8 cellular contexts compared by ENCODE assay signal in genomic region chr17:76527430-76528111, GRCh38. TPM values are rescaled to one million over a fixed set of nuclear protein-coding genes. Genes with fewer than 3 reads are reported as not detected.
DNase-seq lines count a peak whose midpoint lies in the region; ATAC-seq and TF ChIP-seq lines count a peak whose summit lies in the region.

No MANE protein-coding gene starts in this region.

- DNase-seq in activated gamma-delta T cell treated with Interleukin-2 at 50 U/mL for 16 hours (peak; percentile 63), activated gamma-delta T cell (lab: John Stamatoyannopoulos, UW) (no peak), OCI-LY7 (ENCODE audit: low spot score) (peak; percentile 92), body of pancreas (peak in 3 of 4 donors; percentile 34 to 40 (median 39)), left kidney (ENCODE audit: low read depth, low spot score) (peak; percentile 86), testis (peak; percentile 64), NCI-H187 treated with DMSO at 0.1 percent for 48 hours (lab: John Stamatoyannopoulos, UW) (no peak), NCI-H1436 treated with DMSO at 0.1 percent for 48 hours (lab: John Stamatoyannopoulos, UW) (no peak)

- H3K9me3 ChIP-seq in OCI-LY7 (ENCODE audit: low read length) (no peaks in the 10 kb centered on the region), body of pancreas (no peaks in the 10 kb centered on the region), testis (no peaks in the 10 kb centered on the region)

- H3K27ac ChIP-seq in OCI-LY7 (ENCODE audit: low read depth, low read length, poor library complexity, severe bottlenecking) (peak overlapping the region; percentile 94), body of pancreas (peak overlapping the region in 3 of 4 donors; percentile 52 to 76 (median 56)), testis (peak overlapping the region; percentile 75 to 96)

- no TSS peak for BruUV-seq in OCI-LY7 (replicated peaks; lab: Mats Ljungman, UMichigan)

- CTCF ChIA-PET in OCI-LY7 (lab: Charles Lee; ENCODE audit: unreplicated experiment), result interaction anchor here (0.7 to 1.8 kb wide), 6 partner anchors 18 to 181 kb away, joined by 3 to 7 read pairs (median 4); no protein-coding TSS in a partner anchor

- H3K36me3 ChIP-seq in OCI-LY7 (ENCODE audit: insufficient read depth, low read length), result no peaks in the 10 kb centered on the region
- no peaks in the 10 kb centered on the region for H3K36me3 ChIP-seq in body of pancreas (replicated peaks in 1 of 2; ENCODE audit: insufficient read depth in 1 of 2, low read depth in 2 of 2)
- no peaks in the 10 kb centered on the region for H3K36me3 ChIP-seq in testis (ENCODE audit: low read depth, missing control alignments)

- H3K79me2 ChIP-seq in OCI-LY7 (ENCODE audit: insufficient read depth, low read depth, low read length), result no peaks in the 10 kb centered on the region

- peak overlapping the region; percentile 84 for H3K4me2 ChIP-seq in OCI-LY7 (ENCODE audit: low read length)

- peaks cover 52% of the 10 kb centered on the region for H3K4me1 ChIP-seq in OCI-LY7 (ENCODE audit: insufficient read depth, low read length, poor library complexity, severe bottlenecking)
- H3K4me1 ChIP-seq in body of pancreas, result peaks cover 28% of the 10 kb centered on the region
- peaks cover 63% of the 10 kb centered on the region for H3K4me1 ChIP-seq in testis

- TF ChIP-seq CTCF in OCI-LY7 (conservative IDR thresholded peaks at IDR 0.05; ENCODE audit: low read length) (no peak), body of pancreas (IDR thresholded peaks at IDR 0.05) (no peak), testis (IDR thresholded peaks at IDR 0.05) (peak in 2 of 3 experiments; percentile 17 to 26)

- intact Hi-C loops in OCI-LY7 (cut with micrococcal nuclease; ENCODE audit: unreplicated experiment) (loop anchor here (1.0 kb wide), 2 partner anchors 20 to 30 kb away; no protein-coding TSS in a partner anchor), body of pancreas (cut with DNase I) (loop anchor here (10.0 kb wide), 1 partner anchor 187 kb away; the partner anchor contains the start of gene MXRA7), testis (cut with DNase I; ENCODE audit: low total_unique reads) (loop anchor here (10.0 kb wide), 1 partner anchor 177 kb away; no protein-coding TSS in a partner anchor)

- no peaks in the 10 kb centered on the region for H3K9me2 ChIP-seq in OCI-LY7 (ENCODE audit: insufficient read depth, low read length)

- peak overlapping the region; percentile 68 for H3K4me3 ChIP-seq in OCI-LY7 (ENCODE audit: low read depth, low read length, poor library complexity, severe bottlenecking)
- H3K4me3 ChIP-seq in body of pancreas, result no peak overlapping the region
- H3K4me3 ChIP-seq in testis, result no peak overlapping the region

- no peaks in the 10 kb centered on the region for H4K20me1 ChIP-seq in OCI-LY7 (ENCODE audit: insufficient read depth, low read length)

- POLR2A ChIA-PET in OCI-LY7 (lab: Charles Lee), result interaction anchor here (0.5 to 3.3 kb wide), 12 partner anchors 13 to 290 kb away, joined by 3 to 53 read pairs (median 3); partner anchors contain the start of gene PRCD

- ATAC-seq in body of pancreas, result peak; percentile 22

- 36 to 58% methylated on average over 17 to 26 of the region's 26 CpGs for WGBS in body of pancreas, 2 donors
- 45% methylated on average over 21 to 26 of the region's 26 CpGs for WGBS in testis, 2 donors

- TF ChIP-seq POLR2A in body of pancreas (IDR thresholded peaks at IDR 0.05) (no peak), testis (IDR thresholded peaks at IDR 0.05) (no peak)

- H3K27me3 ChIP-seq in body of pancreas (peaks cover 0 to 3% of the 10 kb centered on the region in 2 donors), testis (no peaks in the 10 kb centered on the region)

- H2AFZ ChIP-seq in OCI-LY7 (ENCODE audit: low read length), result peak overlapping the region; percentile 84; the same call in 1 of the 2 replicates

RNA-seq across cellular contexts. Expression of gene CYGB, which starts 9.9 kb away (rescaled TPM):
- 0.33 and 0.57 TPM in 2 replicates for total RNA-seq in OCI-LY7 (2014; rRNA removed; shearing (Covaris generic))
- total RNA-seq in OCI-LY7 (2022), result 0.22 and 0.44 TPM in 2 replicates
- total RNA-seq in body of pancreas, result 10 to 100 TPM in 1 of 2 donors, 1 to 10 TPM in 1; 9.6 to 21.1 TPM
- total RNA-seq in testis, result 1 to 10 TPM; 3.4 to 7.2 TPM
- 9.9 TPM for polyA plus RNA-seq in testis (ENCODE audit: insufficient read depth, low read depth, low replicate concordance)

RNA-seq across cellular contexts. Expression of gene PRCD, which starts 12.3 kb away (rescaled TPM):
- total RNA-seq in OCI-LY7 (2014; rRNA removed; shearing (Covaris generic)), result 5.7 and 6.3 TPM in 2 replicates
- total RNA-seq in OCI-LY7 (2022), result 11.7 and 15.9 TPM in 2 replicates
- 1 to 10 TPM in 1 of 2 donors, under 1 TPM in 1; 0.52 to 4.6 TPM for total RNA-seq in body of pancreas
- 1 to 10 TPM; 3.2 to 3.8 TPM for total RNA-seq in testis
- 4.6 TPM for polyA plus RNA-seq in testis (ENCODE audit: insufficient read depth, low read depth, low replicate concordance)

RNA-seq across cellular contexts. Expression of gene RHBDF2, which starts 26.3 kb away (rescaled TPM):
- 122 and 144 TPM in 2 replicates for total RNA-seq in OCI-LY7 (2014; rRNA removed; shearing (Covaris generic))
- total RNA-seq in OCI-LY7 (2022) (158 and 173 TPM in 2 replicates), body of pancreas (10 to 100 TPM; 23.1 to 48.1 TPM), testis (10 to 100 TPM; 26.3 to 30.2 TPM)
- 9.7 TPM for polyA plus RNA-seq in testis (ENCODE audit: insufficient read depth, low read depth, low replicate concordance)

RNA-seq across cellular contexts. Expression of gene ST6GALNAC2, which starts 58.1 kb away (rescaled TPM):
- not detected in 2 replicates for total RNA-seq in OCI-LY7 (2014; rRNA removed; shearing (Covaris generic))
- not detected in 2 replicates for total RNA-seq in OCI-LY7 (2022)
- total RNA-seq in body of pancreas, result 10 to 100 TPM in 1 of 2 donors, 1 to 10 TPM in 1; 6.9 to 10.1 TPM
- 10 to 100 TPM; 29.7 to 87.5 TPM for total RNA-seq in testis
- polyA plus RNA-seq in testis (ENCODE audit: insufficient read depth, low read depth, low replicate concordance), result 107 TPM

Comparison
In these comparisons a context has a peak if more than half of its experiments do, and no peak if none do; other contexts are left out.
1. DNase-seq: peak in activated gamma-delta T cell treated with Interleukin-2 at 50 U/mL for 16 hours (single experiment), OCI-LY7 (single experiment), body of pancreas (3 of 4), left kidney (single experiment) and testis (single experiment); none in activated gamma-delta T cell (single experiment), NCI-H187 treated with DMSO at 0.1 percent for 48 hours (single experiment) and NCI-H1436 treated with DMSO at 0.1 percent for 48 hours (single experiment).
2. CTCF ChIP-seq: peak in testis (2 of 3); none in OCI-LY7 (single experiment) and body of pancreas (0 of 7).
3. Peak in every context shown above with its lines, with median percentiles within 50 percentile points of each other: H3K27ac ChIP-seq.